In the genomic region with DNA sequence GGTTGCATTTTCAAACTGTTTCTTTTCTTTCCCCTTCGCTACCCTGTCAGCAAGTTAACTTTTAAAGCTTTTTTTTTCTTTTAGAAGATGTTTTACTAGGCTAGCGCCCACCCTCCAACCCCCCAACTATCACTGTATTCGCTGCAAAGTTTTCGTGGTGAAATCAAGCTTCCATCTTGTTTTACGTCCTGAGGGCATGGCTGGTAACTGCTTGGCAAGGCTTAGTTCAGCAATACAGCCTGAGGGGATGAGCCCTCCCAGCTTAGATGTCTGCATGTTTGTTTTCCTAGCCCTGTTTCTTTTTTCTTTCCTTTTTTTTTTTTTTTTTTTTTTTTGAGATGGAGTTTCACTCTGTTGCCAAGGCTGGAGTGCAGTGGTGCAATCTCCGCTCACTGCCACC, we compare ENCODE assay signal across 19 cellular contexts.
DNase-seq lines count a peak whose midpoint lies in the region.
"Had no signal": no experiment of that assay in that cellular context is flagged by ENCODE, and none has a peak within 500 bp of the region (broad histone marks: within the 10 kb centered on the region; RNA-seq: fewer than 3 reads in every experiment).

No MANE protein-coding gene starts in this region.

- H3K79me1 ChIP-seq in mesendoderm (ENCODE audit: low read length) = no peaks in the 10 kb centered on the region

- DNase-seq in NCI-H146 (lab: John Stamatoyannopoulos, UW) (peak; percentile 44), NCI-H146 treated with DMSO at 0.1 percent for 48 hours (lab: John Stamatoyannopoulos, UW; ENCODE audit: unreplicated experiment) (no peak), SK-N-MC (ENCODE audit: low read depth, low spot score) (peak; percentile 75), mesendoderm (peak; percentile 37), NCI-H510A (lab: John Stamatoyannopoulos, UW) (no peak), DMS79 treated with DMSO at 0.1 percent for 48 hours (lab: John Stamatoyannopoulos, UW) (no peak)
- DNase-seq in activated CD8-positive, alpha-beta memory T cell treated with anti-CD3 and anti-CD28 coated beads, Interleukin-2, amount 50 U/mL, for 48 hours = no peak
- DNase-seq: BE2C, Calu3, GM23248, MM.1S, NCI-H1694 treated with DMSO at 0.1 percent for 48 hours, NCI-H2081, NCI-H226, NCI-H510A treated with DMSO at 0.1 percent for 48 hours, NCI-H748 treated with DMSO at 0.1 percent for 48 hours had no signal

- no peaks in the 10 kb centered on the region for H3K79me2 ChIP-seq in mesendoderm (ENCODE audit: control insufficient read depth, insufficient read depth, low read length)

- H3K4me3 ChIP-seq in SK-N-MC (peak overlapping the region; percentile 6), mesendoderm (ENCODE audit: low read length) (no peak overlapping the region)
- H3K4me3 ChIP-seq: GM23248 had no signal

- no peaks in the 10 kb centered on the region for H3K4me1 ChIP-seq in mesendoderm (ENCODE audit: control insufficient read depth, low read depth, low read length)
- H3K4me1 ChIP-seq: BE2C had no signal

- H2BK15ac ChIP-seq in mesendoderm (replicated peaks; ENCODE audit: low read depth) = no peak overlapping the region

- no peak overlapping the region for H2BK5ac ChIP-seq in mesendoderm (ENCODE audit: low read length)

- WGBS in mesendoderm (ENCODE audit: extremely low coverage, insufficient coverage, low lambda C conversion rate) = no CpG with 5 or more reads among the region's 6 CpGs

- no peak overlapping the region for H3K18ac ChIP-seq in mesendoderm (ENCODE audit: low read length)

- H3K9ac ChIP-seq in SK-N-MC (ENCODE audit: insufficient read length) (no peak overlapping the region), mesendoderm (ENCODE audit: low read length) (no peak overlapping the region)
- H3K9ac ChIP-seq: GM23248, KMS-11 had no signal

- no peaks in the 10 kb centered on the region for H3K27me3 ChIP-seq in mesendoderm (ENCODE audit: insufficient read depth, low read length, poor library complexity)
- H3K27me3 ChIP-seq: BE2C had no signal

- no peaks in the 10 kb centered on the region for H3K36me3 ChIP-seq in SK-N-MC (ENCODE audit: insufficient read depth, low read length)
- no peaks in the 10 kb centered on the region for H3K36me3 ChIP-seq in mesendoderm (ENCODE audit: control insufficient read depth, insufficient read depth, low read length)
- H3K36me3 ChIP-seq: BE2C had no signal

- no peak overlapping the region for H4K5ac ChIP-seq in mesendoderm (ENCODE audit: low read length)

- no peak overlapping the region for H2BK120ac ChIP-seq in mesendoderm (ENCODE audit: low read depth, low read length)

- H3K4me2 ChIP-seq in mesendoderm (ENCODE audit: low read length) = no peak overlapping the region
- H3K4me2 ChIP-seq: KMS-11 had no signal

- H4K8ac ChIP-seq in mesendoderm (ENCODE audit: low read depth, low read length) = no peak overlapping the region

- no peak overlapping the region for H3K23ac ChIP-seq in mesendoderm (ENCODE audit: low read length)

- H3K27ac ChIP-seq in SK-N-MC = peak overlapping the region; percentile 80
- H3K27ac ChIP-seq in mesendoderm (ENCODE audit: low read depth, low read length) = no peak overlapping the region
- H3K27ac ChIP-seq: 22Rv1, GM23248, KMS-11, RWPE1 had no signal

- H3K9me3 ChIP-seq in SK-N-MC (ENCODE audit: low read depth, low read length) = peaks cover 3% of the 10 kb centered on the region; the same call in 1 of the 2 replicates
- H3K9me3 ChIP-seq: BE2C had no signal

- no peak overlapping the region for H3K56ac ChIP-seq in mesendoderm (ENCODE audit: low read length)

- H2AK5ac ChIP-seq in mesendoderm (ENCODE audit: low read length) = no peak overlapping the region

- no peak overlapping the region for H3K4ac ChIP-seq in mesendoderm (ENCODE audit: low read depth, low read length)

Comparison
In these comparisons a context has a peak if more than half of its experiments do, and no peak if none do; other contexts are left out.
1. DNase-seq: peak in NCI-H146 (single experiment), SK-N-MC (single experiment) and mesendoderm (single experiment); none in NCI-H146 treated with DMSO at 0.1 percent for 48 hours (single experiment), NCI-H510A (single experiment), activated CD8-positive, alpha-beta memory T cell treated with anti-CD3 and anti-CD28 coated beads, Interleukin-2, amount 50 U/mL, for 48 hours (single experiment) and DMS79 treated with DMSO at 0.1 percent for 48 hours (single experiment).